In the genomic region with DNA sequence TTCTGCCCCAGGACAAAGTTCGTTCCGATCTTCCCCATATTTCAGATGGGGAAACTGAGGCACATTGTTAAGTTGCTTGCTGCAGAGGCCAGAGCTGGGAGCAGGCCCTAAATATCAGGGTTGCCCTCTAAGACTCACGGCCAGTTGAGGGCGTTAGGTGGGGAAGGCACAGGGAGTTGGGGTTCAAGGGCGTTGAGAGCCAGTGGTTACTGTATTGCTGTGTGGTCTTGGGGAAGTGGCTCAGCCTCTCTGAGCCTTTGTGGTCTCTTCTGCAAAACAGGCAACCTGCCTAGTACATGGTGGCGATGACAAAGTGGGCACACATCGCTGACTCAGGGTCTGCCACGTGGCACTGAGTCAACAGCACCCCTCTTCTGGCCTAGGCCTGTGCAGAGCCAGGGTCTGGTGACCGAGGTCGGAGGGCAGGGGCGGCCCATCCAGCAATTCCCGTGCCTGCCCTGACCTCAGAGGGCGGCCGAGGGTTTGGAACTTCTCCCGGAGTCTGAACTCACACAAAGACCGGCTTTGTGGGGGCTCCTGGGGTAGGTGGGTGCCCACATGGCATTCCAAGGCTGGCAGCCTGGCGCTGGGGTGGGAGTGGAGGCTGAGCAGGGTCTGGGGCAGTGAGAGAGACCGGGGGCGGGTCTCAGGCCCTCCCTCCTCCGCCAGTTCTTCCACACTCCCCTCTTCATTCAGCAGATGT, we compare ENCODE assay signal across 28 cellular contexts. TPM values are rescaled to one million over a fixed set of nuclear protein-coding genes. Genes with fewer than 3 reads are reported as not detected.
A peak's percentile ranks its signal among the peaks of the same experiment; 100 is the strongest.
DNase-seq lines count a peak whose midpoint lies in the region; ATAC-seq, FAIRE-seq and TF ChIP-seq lines count a peak whose summit lies in the region.
"Had no signal": no experiment of that assay in that cellular context is flagged by ENCODE, and none has a peak within 500 bp of the region (broad histone marks: within the 10 kb centered on the region; RNA-seq: fewer than 3 reads in every experiment).

No MANE protein-coding gene starts in this region.

- peaks cover 0 to 91% (median 9%) of the 10 kb centered on the region in 11 experiments; a peak in 12 of 22 replicates for H4K20me1 ChIP-seq in BLaER1 treated with 17β-estradiol and CSF1 and Interleukin-3, amounts not matched to agents 10 nM and 100 nM
- H4K20me1 ChIP-seq in endothelial cell of umbilical vein (replicated peaks; ENCODE audit: control insufficient read depth, extremely low read depth, insufficient read depth, low read length), result no peaks in the 10 kb centered on the region

- peaks cover 24% of the 10 kb centered on the region for H3K79me2 ChIP-seq in endothelial cell of umbilical vein (ENCODE audit: control insufficient read depth, insufficient read depth, low read length)

- peaks cover 33 to 50% (median 41%) of the 10 kb centered on the region in 10 experiments for H3K4me1 ChIP-seq in BLaER1 treated with 17β-estradiol and CSF1 and Interleukin-3, amounts not matched to agents 10 nM and 100 nM
- H3K4me1 ChIP-seq in endothelial cell of umbilical vein (ENCODE audit: control insufficient read depth, extremely low read depth, insufficient read depth, low read length), result peaks cover 23% of the 10 kb centered on the region
- H3K4me1 ChIP-seq in sigmoid colon, result peaks cover 0 to 53% (median 41%) of the 10 kb centered on the region in 4 donors
- no peaks in the 10 kb centered on the region for H3K4me1 ChIP-seq in naive thymus-derived CD4-positive, alpha-beta T cell (ENCODE audit: control insufficient read depth in 2 of 2, insufficient read depth in 2 of 2, low read length in 2 of 2)

- TF ChIP-seq POLR2A in endothelial cell of umbilical vein (IDR thresholded peaks at IDR 0.05; ENCODE audit: low read depth, low read length) (no peak), sigmoid colon (IDR thresholded peaks at IDR 0.05) (no peak)

- H3K4me3 Mint-ChIP-seq in naive thymus-derived CD4-positive, alpha-beta T cell, result no peak overlapping the region
- H3K4me3 Mint-ChIP-seq: activated naive CD4-positive, alpha-beta T cell treated with anti-CD3 and anti-CD28 coated beads for 36 hours; natural killer cell treated with Interleukin-12 subunit alpha and Interleukin-12 subunit beta and Interleukin-15 and Interleukin-18, amount 100 ng/mL, for 72 hours had no signal

- no TSS peak for BruUV-seq in endothelial cell of umbilical vein (replicated peaks; lab: Mats Ljungman, UMichigan)

- TF ChIP-seq CTCF in endothelial cell of umbilical vein (IDR thresholded peaks at IDR 0.05; ENCODE audit: extremely low read depth in 1 of 2, insufficient read depth in 1 of 2, low read depth in 1 of 2, low read length in 2 of 2) (no peak), sigmoid colon (IDR thresholded peaks at IDR 0.05) (no peak)

- H3K9me3 Mint-ChIP-seq in naive thymus-derived CD4-positive, alpha-beta T cell, result no peaks in the 10 kb centered on the region
- H3K9me3 Mint-ChIP-seq: activated naive CD4-positive, alpha-beta T cell treated with anti-CD3 and anti-CD28 coated beads for 36 hours; natural killer cell treated with Interleukin-12 subunit alpha and Interleukin-12 subunit beta and Interleukin-15 and Interleukin-18, amount 100 ng/mL, for 72 hours had no signal

- H3K27ac ChIP-seq in BLaER1 treated with 17β-estradiol and CSF1 and Interleukin-3, amounts not matched to agents 10 nM and 100 nM, result peak overlapping the region in 8 of 11 experiments; percentile 14 to 92 (median 86); a peak in 13 of 22 replicates
- H3K27ac ChIP-seq in endothelial cell of umbilical vein (ENCODE audit: insufficient read depth, low read depth, low read length) (no peak overlapping the region), sigmoid colon (peak overlapping the region in 3 of 4 donors; percentile 95 to 97 (median 95))
- no peak overlapping the region for H3K27ac ChIP-seq in naive thymus-derived CD4-positive, alpha-beta T cell (ENCODE audit: low read depth, low read length)
- H3K27ac ChIP-seq: GM23248, tibial artery had no signal

- no peaks in the 10 kb centered on the region for H3K9me1 ChIP-seq in endothelial cell of umbilical vein (replicated peaks; ENCODE audit: control insufficient read depth, extremely low read depth, insufficient read depth, low read length)

- dilution Hi-C loops in endothelial cell of umbilical vein (cut with MboI; ENCODE audit: extremely low pct_ligation_motif_present, low sequenced_read_pairs), result no loop called here

- H3K9me3 ChIP-seq in BLaER1 treated with 17β-estradiol and CSF1 and Interleukin-3, amounts not matched to agents 10 nM and 100 nM (replicated peaks in 1 of 11), result no peaks in the 10 kb centered on the region
- no peaks in the 10 kb centered on the region for H3K9me3 ChIP-seq in endothelial cell of umbilical vein (replicated peaks; ENCODE audit: control insufficient read depth, insufficient read depth, low read length)
- H3K9me3 ChIP-seq in sigmoid colon, result no peaks in the 10 kb centered on the region
- no peaks in the 10 kb centered on the region for H3K9me3 ChIP-seq in naive thymus-derived CD4-positive, alpha-beta T cell (ENCODE audit: control insufficient read depth in 2 of 3, low read length in 3 of 3)
- H3K9me3 ChIP-seq: tibial artery had no signal

- peaks cover 0 to 10% (median 0%) of the 10 kb centered on the region in 7 donors for H3K4me1 Mint-ChIP-seq in naive thymus-derived CD4-positive, alpha-beta T cell

- peak overlapping the region in 9 of 11 experiments; percentile 13 to 84 (median 80); a peak in 11 of 22 replicates for H3K9ac ChIP-seq in BLaER1 treated with 17β-estradiol and CSF1 and Interleukin-3, amounts not matched to agents 10 nM and 100 nM
- no peak overlapping the region for H3K9ac ChIP-seq in endothelial cell of umbilical vein (replicated peaks; ENCODE audit: extremely low read depth, insufficient read depth, low read length)
- H3K9ac ChIP-seq: GM23248 had no signal

- POLR2A ChIA-PET in endothelial cell of umbilical vein (lab: Charles Lee), result interaction anchor here (1.5 kb wide), 1 partner anchor 15 kb away, joined by 3 read pairs; no protein-coding TSS in a partner anchor
- POLR2A ChIA-PET in naive thymus-derived CD4-positive, alpha-beta T cell (lab: Charles Lee), result interaction anchor here (0.6 kb wide), 1 partner anchor 142 kb away, joined by 3 read pairs; no protein-coding TSS in a partner anchor

- no peak for TF ChIP-seq EP300 in sigmoid colon (IDR thresholded peaks at IDR 0.05)

- no peaks in the 10 kb centered on the region for H3K27me3 Mint-ChIP-seq in naive thymus-derived CD4-positive, alpha-beta T cell
- H3K27me3 Mint-ChIP-seq: natural killer cell treated with Interleukin-12 subunit alpha and Interleukin-12 subunit beta and Interleukin-15 and Interleukin-18, amount 100 ng/mL, for 72 hours had no signal

- no peaks in the 10 kb centered on the region for H3K27me3 ChIP-seq in BLaER1 treated with 17β-estradiol and CSF1 and Interleukin-3, amounts not matched to agents 10 nM and 100 nM
- H3K27me3 ChIP-seq in endothelial cell of umbilical vein (ENCODE audit: control insufficient read depth in 2 of 2, insufficient read depth in 2 of 2, low read length in 2 of 2) (no peaks in the 10 kb centered on the region), sigmoid colon (no peaks in the 10 kb centered on the region)
- no peaks in the 10 kb centered on the region for H3K27me3 ChIP-seq in naive thymus-derived CD4-positive, alpha-beta T cell (ENCODE audit: control insufficient read depth in 2 of 2, insufficient read depth in 2 of 2, low read length in 2 of 2)
- H3K27me3 ChIP-seq: tibial artery had no signal

- no peak overlapping the region for H2AFZ ChIP-seq in endothelial cell of umbilical vein (ENCODE audit: low read depth, low read length)
- H2AFZ ChIP-seq: GM23248 had no signal

- WGBS in sigmoid colon, 2 donors, result 86 to 92% methylated on average over 20 of the region's 20 CpGs

- H3K36me3 ChIP-seq in BLaER1 treated with 17β-estradiol and CSF1 and Interleukin-3, amounts not matched to agents 10 nM and 100 nM, result peaks cover 14 to 62% (median 34%) of the 10 kb centered on the region in 11 experiments
- H3K36me3 ChIP-seq in endothelial cell of umbilical vein (ENCODE audit: control insufficient read depth in 2 of 2, extremely low read depth in 1 of 2, insufficient read depth in 2 of 2, low read length in 2 of 2) (peaks cover 0 to 21% of the 10 kb centered on the region in 2 experiments), sigmoid colon (peaks cover 0 to 25% (median 9%) of the 10 kb centered on the region in 4 donors)
- H3K36me3 ChIP-seq in naive thymus-derived CD4-positive, alpha-beta T cell (ENCODE audit: control insufficient read depth in 2 of 3, insufficient read depth in 3 of 3, low read length in 3 of 3), result peaks cover 0 to 33% (median 0%) of the 10 kb centered on the region in 3 experiments

- peaks cover 0 to 13% (median 2%) of the 10 kb centered on the region in 5 donors for H3K36me3 Mint-ChIP-seq in naive thymus-derived CD4-positive, alpha-beta T cell
- H3K36me3 Mint-ChIP-seq: natural killer cell treated with Interleukin-12 subunit alpha and Interleukin-12 subunit beta and Interleukin-15 and Interleukin-18, amount 100 ng/mL, for 72 hours had no signal

- intact Hi-C loops in endothelial cell of umbilical vein (cut with micrococcal nuclease) (no loop called here), sigmoid colon (cut with DNase I) (loop anchor here (10.0 kb wide), 1 partner anchor 685 kb away; no protein-coding TSS in a partner anchor)
- intact Hi-C loops in naive thymus-derived CD4-positive, alpha-beta T cell (cut with micrococcal nuclease), result no loop called here

- FAIRE-seq in endothelial cell of umbilical vein (lab: Jason Lieb, UNC), result peak; percentile 50
- FAIRE-seq: colon, endometrium, keratinocyte had no signal

- H3K27ac Mint-ChIP-seq in naive thymus-derived CD4-positive, alpha-beta T cell, result peak overlapping the region in 2 of 9 donors; percentile 17 to 88
- H3K27ac Mint-ChIP-seq: activated naive CD4-positive, alpha-beta T cell treated with anti-CD3 and anti-CD28 coated beads for 36 hours; natural killer cell treated with Interleukin-12 subunit alpha and Interleukin-12 subunit beta and Interleukin-15 and Interleukin-18, amount 100 ng/mL, for 72 hours had no signal

- CTCF ChIA-PET in endothelial cell of umbilical vein (lab: Charles Lee), result interaction anchor here (0.9 to 1.8 kb wide), 4 partner anchors 10 to 90 kb away, joined by 3 to 10 read pairs (median 4); a partner anchor contains a TSS
- CTCF ChIA-PET in naive thymus-derived CD4-positive, alpha-beta T cell (lab: Charles Lee), result no interaction called here

- peak overlapping the region; percentile 75 to 99 (median 95) for H3K4me2 ChIP-seq in BLaER1 treated with 17β-estradiol and CSF1 and Interleukin-3, amounts not matched to agents 10 nM and 100 nM
- H3K4me2 ChIP-seq in endothelial cell of umbilical vein (ENCODE audit: insufficient read depth, low read length), result no peak overlapping the region
- H3K4me2 ChIP-seq: smooth muscle cell had no signal

- H3K4me3 ChIP-seq in BLaER1 treated with 17β-estradiol and CSF1 and Interleukin-3, amounts not matched to agents 10 nM and 100 nM, result 0 out of 20 replicates have a peak overlapping the region, but pooled peaks of 1 of the 10 experiments have one; percentile 53
- H3K4me3 ChIP-seq in endothelial cell of umbilical vein (replicated peaks in 1 of 3; ENCODE audit: insufficient read depth in 1 of 3, low read depth in 1 of 3, low read length in 3 of 3) (no peak overlapping the region), sigmoid colon (no peak overlapping the region)
- H3K4me3 ChIP-seq in naive thymus-derived CD4-positive, alpha-beta T cell (ENCODE audit: low read length), result no peak overlapping the region
- H3K4me3 ChIP-seq: GM23248, smooth muscle cell, tibial artery had no signal

- ATAC-seq in naive thymus-derived CD4-positive, alpha-beta T cell, result no peak

- DNase-seq in RKO (ENCODE audit: low spot score), result peak; percentile 51
- DNase-seq in endothelial cell of umbilical vein (ENCODE audit: low read depth, low spot score), result no peak
- no peak for DNase-seq in sigmoid colon
- no peak for DNase-seq in stimulated activated CD4-positive, alpha-beta T cell treated with anti-CD3 and anti-CD28 coated beads, Interleukin-1b, Interleukin-23, amount 100 ng/mL, for 48 hours
- no peak for DNase-seq in naive thymus-derived CD4-positive, alpha-beta T cell
- no peak for DNase-seq in NOMO-1 treated with dmso at 0.1 percent for 144 hours (lab: John Stamatoyannopoulos, UW; ENCODE audit: unreplicated experiment)
- DNase-seq: activated CD4-positive, alpha-beta T cell treated with anti-CD3 and anti-CD28 coated beads, Interleukin-2, amount 50 U/mL, for 1 hour; activated naive CD4-positive, alpha-beta T cell treated with anti-CD3 and anti-CD28 coated beads for 36 hours; activated T-cell treated with anti-CD3 and anti-CD28 coated beads for 4 hours; AML-193; Calu3; GM23248; hypothalamus; Kasumi-1; NCI-H1105 treated with DMSO at 0.1 percent for 48 hours; NCI-H2081 treated with DMSO at 0.1 percent for 48 hours; NCI-H526 treated with DMSO at 0.1 percent for 48 hours; posterior cingulate gyrus; SHP77 treated with DMSO at 0.1 percent for 48 hours; stimulated activated CD8-positive, alpha-beta memory T cell treated with anti-CD3 and anti-CD28 coated beads, Interleukin-4, amount 100 ng/mL, for 48 hours; T-helper 1 cell; tibial artery had no signal

RNA-seq across cellular contexts. Expression of a gene that starts 10.2 kb away (rescaled TPM):
- 53.7 and 56.1 TPM in 2 replicates for total RNA-seq in endothelial cell of umbilical vein
- 40.0 and 44.8 TPM in 2 replicates for polyA plus RNA-seq in endothelial cell of umbilical vein
- 33.4 and 37.4 TPM in 2 replicates for polyA plus RNA-seq in endothelial cell of umbilical vein (2011; cell fraction: cytosol; rRNA removed)
- polyA plus RNA-seq in endothelial cell of umbilical vein (2011; cell fraction: nucleus; rRNA removed), result 19.3 and 19.4 TPM in 2 replicates
- 21.5 and 29.8 TPM in 2 replicates for polyA plus RNA-seq in endothelial cell of umbilical vein (2012)
- 32.6 and 35.4 TPM in 2 replicates for polyA minus RNA-seq in endothelial cell of umbilical vein
- polyA minus RNA-seq in endothelial cell of umbilical vein (2011; cell fraction: cytosol; rRNA and poly(A)+ RNA removed), result 1.2 TPM
- 15.8 and 24.1 TPM in 2 replicates for polyA minus RNA-seq in endothelial cell of umbilical vein (2011; cell fraction: nucleus; rRNA and poly(A)+ RNA removed)
- 10 to 100 TPM; 18.9 to 25.2 (median 20.0) TPM for total RNA-seq in sigmoid colon
- 10 to 100 TPM in 1 of 3 donors, 1 to 10 TPM in 2; 3.7 to 17.1 (median 4.8) TPM for polyA plus RNA-seq in sigmoid colon
- total RNA-seq in naive thymus-derived CD4-positive, alpha-beta T cell, result 10 to 100 TPM; 11.2 to 22.4 (median 20.6) TPM
- 10 to 100 TPM in 1 of 2 donors, 1 to 10 TPM in 1; 8.0 to 20.5 TPM for polyA plus RNA-seq in naive thymus-derived CD4-positive, alpha-beta T cell

RNA-seq across cellular contexts. Expression of a gene that starts 20.6 kb away (rescaled TPM):
- 187 and 191 TPM in 2 replicates for total RNA-seq in endothelial cell of umbilical vein
- 337 and 358 TPM in 2 replicates for polyA plus RNA-seq in endothelial cell of umbilical vein
- polyA plus RNA-seq in endothelial cell of umbilical vein (2011; cell fraction: cytosol; rRNA removed), result 276 and 354 TPM in 2 replicates
- polyA plus RNA-seq in endothelial cell of umbilical vein (2011; cell fraction: nucleus; rRNA removed), result 112 and 113 TPM in 2 replicates
- 316 and 352 TPM in 2 replicates for polyA plus RNA-seq in endothelial cell of umbilical vein (2012)
- 78.9 and 81.8 TPM in 2 replicates for polyA minus RNA-seq in endothelial cell of umbilical vein
- 54.6 TPM for polyA minus RNA-seq in endothelial cell of umbilical vein (2011; cell fraction: cytosol; rRNA and poly(A)+ RNA removed)
- polyA minus RNA-seq in endothelial cell of umbilical vein (2011; cell fraction: nucleus; rRNA and poly(A)+ RNA removed), result 20.1 and 38.7 TPM in 2 replicates
- total RNA-seq in sigmoid colon, result 10 to 100 TPM; 25.7 to 37.4 (median 34.0) TPM
- polyA plus RNA-seq in sigmoid colon, result 100 to 1,000 TPM in 1 of 3 donors, 10 to 100 TPM in 2; 34.2 to 200 (median 55.3) TPM
- total RNA-seq in naive thymus-derived CD4-positive, alpha-beta T cell, result 10 to 100 TPM; 28.1 to 81.0 (median 32.1) TPM
- 100 to 1,000 TPM; 101 to 105 TPM for polyA plus RNA-seq in naive thymus-derived CD4-positive, alpha-beta T cell

Comparison
In these comparisons a context has a peak if more than half of its experiments do, and no peak if none do; other contexts are left out.
1. H3K27ac ChIP-seq: peak in BLaER1 treated with 17β-estradiol and CSF1 and Interleukin-3, amounts not matched to agents 10 nM and 100 nM (8 of 11) and sigmoid colon (3 of 4); none in endothelial cell of umbilical vein (single experiment) and naive thymus-derived CD4-positive, alpha-beta T cell (single experiment).